In genomic region chr14:63200035-63200740, GRCh38 we compare ENCODE assay signal across 1 cellular context.
TF ChIP-seq lines count a peak whose summit lies in the region.

No MANE protein-coding gene starts in this region.

TF ChIP-seq in endothelial cell of umbilical vein, 7 proteins besides CTCF, POLR2A, EP300 and RAD21 (continued from another document):
- TF ChIP-seq, protein P1, sequence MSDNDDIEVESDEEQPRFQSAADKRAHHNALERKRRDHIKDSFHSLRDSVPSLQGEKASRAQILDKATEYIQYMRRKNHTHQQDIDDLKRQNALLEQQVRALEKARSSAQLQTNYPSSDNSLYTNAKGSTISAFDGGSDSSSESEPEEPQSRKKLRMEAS (IDR thresholded peaks at IDR 0.05; ENCODE audit: insufficient read depth, insufficient read length), result no peak
- TF ChIP-seq GATA2 (IDR thresholded peaks at IDR 0.05; ENCODE audit: insufficient read depth, insufficient read length, low read depth, low read length) (no peak), JUN (IDR thresholded peaks at IDR 0.05; ENCODE audit: borderline replicate concordance, insufficient read depth, insufficient read length, low read depth) (no peak), POLR2AphosphoS5 (IDR thresholded peaks at IDR 0.05; ENCODE audit: insufficient read depth, low read depth, low read length) (no peak), EZH2 (IDR thresholded peaks at IDR 0.05; ENCODE audit: borderline replicate concordance, low read depth, low read length, severe bottlenecking) (no peak), MYC (IDR thresholded peaks at IDR 0.05; ENCODE audit: low read depth, low read length) (no peak)
